ENCODE assay signal across 1 cellular context in the genomic region with DNA sequence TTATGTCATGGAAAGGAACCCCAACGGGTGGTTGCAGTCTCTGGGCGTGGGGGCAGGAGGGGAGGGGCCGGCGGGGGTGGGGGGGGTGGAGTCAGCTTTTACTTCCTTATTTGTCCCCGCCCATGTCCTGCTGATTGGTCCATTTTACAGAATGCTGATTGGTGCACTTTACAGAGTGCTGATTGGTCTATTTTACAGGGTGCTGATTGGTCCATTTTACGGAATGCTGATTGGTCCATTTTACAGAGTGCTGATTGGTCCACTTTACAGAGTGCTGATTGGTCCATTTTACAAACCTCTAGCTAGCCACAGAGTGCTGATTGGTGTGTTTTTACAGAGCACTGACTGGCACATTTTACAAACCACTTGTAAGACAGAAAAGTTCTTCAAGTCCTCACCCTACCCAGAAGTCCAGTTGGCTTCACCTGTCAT.
A peak's percentile ranks its signal among the peaks of the same experiment; 100 is the strongest.
TF ChIP-seq lines count a peak whose summit lies in the region.

No MANE protein-coding gene starts in this region.

TF ChIP-seq in HepG2, 621 proteins besides CTCF, POLR2A, EP300 and RAD21:
- TF ChIP-seq NFYB (CRISPR knock-in tag; IDR thresholded peaks at IDR 0.05) (peak; percentile 71), NFYC (CRISPR knock-in tag; IDR thresholded peaks at IDR 0.05) (peak; percentile 69), MAFK (conservative IDR thresholded peaks at IDR 0.05 in 1 of 2, IDR thresholded peaks at IDR 0.05 in 1 of 2; ENCODE audit: low read length in 2 of 2) (peak; percentile 68 to 75), MAFF (IDR thresholded peaks at IDR 0.05; ENCODE audit: low read depth, low read length) (peak; percentile 74)
